ENCODE assay signal across 28 cellular contexts in the genomic region with DNA sequence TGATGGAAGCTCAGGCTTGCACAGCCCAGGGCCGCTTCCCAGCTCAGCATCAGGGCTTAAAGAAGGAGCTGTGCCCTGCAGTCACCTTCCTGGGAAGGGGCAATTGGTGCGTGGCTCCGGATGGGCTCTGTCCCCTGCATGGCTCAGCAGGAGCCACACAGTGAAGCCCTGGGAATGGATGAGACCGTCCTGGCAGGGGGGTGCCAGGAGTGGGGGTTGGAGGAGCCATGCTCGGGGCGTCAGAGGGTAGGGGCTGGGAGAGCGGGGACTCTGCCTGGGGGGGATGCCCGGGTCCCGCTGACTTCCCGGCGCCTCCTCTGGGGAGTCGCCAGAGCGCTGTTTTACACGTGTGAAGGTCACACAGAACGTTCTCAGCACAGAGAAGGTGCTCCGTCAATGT.
"Had no signal": no experiment of that assay in that cellular context is flagged by ENCODE, and none has a peak within 500 bp of the region (broad histone marks: within the 10 kb centered on the region; RNA-seq: fewer than 3 reads in every experiment).

No MANE protein-coding gene starts in this region.

- H3K9me3 Mint-ChIP-seq: activated CD4-positive, alpha-beta memory T cell treated with anti-CD3 and anti-CD28 coated beads for 36 hours; activated naive CD4-positive, alpha-beta T cell treated with anti-CD3 and anti-CD28 coated beads, Interleukin-2, amount 50 U/mL, for 72 hours; activated T-cell treated with anti-CD3 and anti-CD28 coated beads, Interleukin-2, amount 50 U/mL, for 4 hours; activated T-helper 2 cell treated with anti-CD3 and anti-CD28 coated beads, Interferon-gamma antibody, Interleukin-2, Interleukin-4, amounts not matched to agents 10 μg/mL and 5 μg/mL and 100 μg/mL, durations not matched to agents 14 hours and 24 hours and 36 hours; central memory CD8-positive, alpha-beta T cell; endodermal cell; memory B cell; neural crest cell; type B pancreatic cell had no signal

- H3K4me3 Mint-ChIP-seq: activated CD4-positive, alpha-beta memory T cell treated with anti-CD3 and anti-CD28 coated beads for 36 hours; activated T-cell treated with anti-CD3 and anti-CD28 coated beads, Interleukin-2, amount 50 U/mL, for 4 hours; central memory CD8-positive, alpha-beta T cell; endodermal cell; memory B cell; naive thymus-derived CD4-positive, alpha-beta T cell; neural crest cell; type B pancreatic cell had no signal

- ATAC-seq: activated naive CD4-positive, alpha-beta T cell treated with anti-CD3 and anti-CD28 coated beads, Interleukin-2, amount 50 U/mL, for 72 hours; activated T-cell treated with anti-CD3 and anti-CD28 coated beads, Interleukin-2, amount 50 U/mL, for 4 hours; esophagus mucosa; naive thymus-derived CD4-positive, alpha-beta T cell; psoas muscle; stimulated activated naive CD8-positive, alpha-beta T cell treated with anti-CD3 and anti-CD28 coated beads, Interleukin-15, Interleukin-2, amounts not matched to agents 100 U/mL and 50 U/mL, for 24 hours had no signal

- H3K27ac ChIP-seq: breast epithelium, colonic mucosa, parathyroid adenoma, psoas muscle, thoracic aorta, uterus, VCaP had no signal

- H3K4me3 ChIP-seq: breast epithelium, colonic mucosa, psoas muscle, thoracic aorta, uterus had no signal

- H3K9me3 ChIP-seq: breast epithelium, colonic mucosa, psoas muscle, thoracic aorta, uterus had no signal

- DNase-seq: activated CD4-positive, alpha-beta memory T cell treated with anti-CD3 and anti-CD28 coated beads for 36 hours; activated CD4-positive, alpha-beta T cell treated with anti-CD3 and anti-CD28 coated beads for 48 hours; activated CD8-positive, alpha-beta memory T cell treated with anti-CD3 and anti-CD28 coated beads, Interleukin-2, amount 50 U/mL, for 48 hours; activated naive CD4-positive, alpha-beta T cell; activated T-cell treated with anti-CD3 and anti-CD28 coated beads, Interleukin-2, amount 50 U/mL, for 4 hours; colonic mucosa; endodermal cell; foreskin fibroblast; head of caudate nucleus; hippocampal formation; midbrain; naive thymus-derived CD4-positive, alpha-beta T cell; occipital lobe; stimulated activated naive CD8-positive, alpha-beta T cell treated with anti-CD3 and anti-CD28 coated beads, Interleukin-15, Interleukin-2, amounts not matched to agents 100 U/mL and 50 U/mL, for 24 hours; T-helper 9 cell; uterus had no signal

- H3K36me3 Mint-ChIP-seq: activated CD4-positive, alpha-beta memory T cell treated with anti-CD3 and anti-CD28 coated beads for 36 hours; activated naive CD4-positive, alpha-beta T cell treated with anti-CD3 and anti-CD28 coated beads, Interleukin-2, amount 50 U/mL, for 72 hours; memory B cell; type B pancreatic cell had no signal

- H3K27me3 Mint-ChIP-seq: activated CD4-positive, alpha-beta memory T cell treated with anti-CD3 and anti-CD28 coated beads for 36 hours; central memory CD8-positive, alpha-beta T cell; naive thymus-derived CD4-positive, alpha-beta T cell; type B pancreatic cell had no signal

- H3K4me1 ChIP-seq: breast epithelium, colonic mucosa, parathyroid adenoma had no signal

- H3K27me3 ChIP-seq: breast epithelium, colonic mucosa, uterus had no signal

- H3K27ac Mint-ChIP-seq: activated CD4-positive, alpha-beta memory T cell treated with anti-CD3 and anti-CD28 coated beads for 36 hours; activated naive CD4-positive, alpha-beta T cell treated with anti-CD3 and anti-CD28 coated beads, Interleukin-2, amount 50 U/mL, for 72 hours; activated T-helper 2 cell treated with anti-CD3 and anti-CD28 coated beads, Interferon-gamma antibody, Interleukin-2, Interleukin-4, amounts not matched to agents 10 μg/mL and 5 μg/mL and 100 μg/mL, durations not matched to agents 14 hours and 24 hours and 36 hours; endodermal cell; memory B cell; type B pancreatic cell had no signal

- H3K79me2 ChIP-seq: parathyroid adenoma had no signal

- H2AFZ ChIP-seq: parathyroid adenoma had no signal

- H3K36me3 ChIP-seq: breast epithelium, colonic mucosa, thoracic aorta, uterus had no signal
